Comparison of ENCODE assay signal across 9 cellular contexts in genomic region chr20:41078329-41078728, GRCh38. TPM values are rescaled to one million over a fixed set of nuclear protein-coding genes. Genes with fewer than 3 reads are reported as not detected.
DNase-seq lines count a peak whose midpoint lies in the region; ATAC-seq, FAIRE-seq and TF ChIP-seq lines count a peak whose summit lies in the region.
"Had no signal": no experiment of that assay in that cellular context is flagged by ENCODE, and none has a peak within 500 bp of the region (broad histone marks: within the 10 kb centered on the region; RNA-seq: fewer than 3 reads in every experiment).

No MANE protein-coding gene starts in this region.

- peaks cover 100% of the 10 kb centered on the region for H3K36me3 ChIP-seq in RWPE2 (ENCODE audit: low read depth)
- peaks cover 0 to 10% (median 0%) of the 10 kb centered on the region in 3 donors for H3K36me3 ChIP-seq in pancreas

- TF ChIP-seq CTCF in RWPE2 (IDR thresholded peaks at IDR 0.05; ENCODE audit: poor library complexity, severe bottlenecking) (peak; percentile 99), pancreas (IDR thresholded peaks at IDR 0.05) (peak in 1 of 4 donors; percentile 30)

- H3K27me3 ChIP-seq in RWPE2 (ENCODE audit: insufficient read depth, poor library complexity, severe bottlenecking) (no peaks in the 10 kb centered on the region), pancreas (no peaks in the 10 kb centered on the region)

- no peak for FAIRE-seq in pancreas (lab: Jason Lieb, UNC)

- no peaks in the 10 kb centered on the region for H3K9me3 Mint-ChIP-seq in activated naive CD8-positive, alpha-beta T cell (ENCODE audit: low read depth)
- H3K9me3 Mint-ChIP-seq in activated naive CD8-positive, alpha-beta T cell treated with anti-CD3 and anti-CD28 coated beads, Interleukin-2, amount 50 U/mL, for 24 hours: no peaks in the 10 kb centered on the region

- H3K4me3 ChIP-seq in RWPE2 (ENCODE audit: severe bottlenecking) (no peak overlapping the region), pancreas (no peak overlapping the region)

- DNase-seq in activated naive CD8-positive, alpha-beta T cell treated with anti-CD3 and anti-CD28 coated beads, Interleukin-2, amount 50 U/mL, for 24 hours: no peak
- DNase-seq in RWPE2 (ENCODE audit: low spot score) (no peak), fibroblast of gingiva (ENCODE audit: low read depth) (peak; percentile 47), pancreas (no peak)
- DNase-seq in activated CD4-positive, alpha-beta T cell treated with anti-CD3 and anti-CD28 coated beads, Interleukin-2, amount 50 U/mL, for 1 hour: no peak

- peaks cover 61% of the 10 kb centered on the region for H3K4me1 Mint-ChIP-seq in activated naive CD8-positive, alpha-beta T cell (ENCODE audit: low read depth)
- peaks cover 49% of the 10 kb centered on the region for H3K4me1 Mint-ChIP-seq in activated naive CD8-positive, alpha-beta T cell treated with anti-CD3 and anti-CD28 coated beads, Interleukin-2, amount 50 U/mL, for 24 hours

- H3K9me3 ChIP-seq in RWPE2 (ENCODE audit: severe bottlenecking): no peaks in the 10 kb centered on the region
- no peaks in the 10 kb centered on the region for H3K9me3 ChIP-seq in pancreas

- ATAC-seq in activated naive CD8-positive, alpha-beta T cell treated with anti-CD3 and anti-CD28 coated beads, Interleukin-2, amount 50 U/mL, for 24 hours: no peak
- ATAC-seq in RWPE2 (ENCODE audit: low read depth) (peak; percentile 75), pancreas (peak; percentile 82 to 94 (median 86)), GM21367 (IDR thresholded peaks at IDR 0.05; ENCODE audit: unreplicated experiment) (no peak), GM18909 (IDR thresholded peaks at IDR 0.05; ENCODE audit: poor library complexity, unreplicated experiment) (no peak)

- H3K4me1 ChIP-seq in RWPE2 (ENCODE audit: insufficient read depth, poor library complexity, severe bottlenecking) (peaks cover 38% of the 10 kb centered on the region), pancreas (peaks cover 0 to 13% (median 9%) of the 10 kb centered on the region in 3 donors)

- H3K27ac Mint-ChIP-seq in activated naive CD8-positive, alpha-beta T cell: peak overlapping the region; percentile 54
- no peak overlapping the region for H3K27ac Mint-ChIP-seq in activated naive CD8-positive, alpha-beta T cell treated with anti-CD3 and anti-CD28 coated beads, Interleukin-2, amount 50 U/mL, for 24 hours

- no peak overlapping the region for H3K4me3 Mint-ChIP-seq in activated naive CD8-positive, alpha-beta T cell
- H3K4me3 Mint-ChIP-seq in activated naive CD8-positive, alpha-beta T cell treated with anti-CD3 and anti-CD28 coated beads, Interleukin-2, amount 50 U/mL, for 24 hours: no peak overlapping the region

- H3K27ac ChIP-seq in RWPE2 (ENCODE audit: poor library complexity, severe bottlenecking): peak overlapping the region; percentile 71
- peak overlapping the region in 2 of 4 donors; percentile 38 to 42 for H3K27ac ChIP-seq in pancreas
- H3K27ac ChIP-seq: epithelial cell of prostate had no signal

- peaks cover 25% of the 10 kb centered on the region for H3K36me3 Mint-ChIP-seq in activated naive CD8-positive, alpha-beta T cell
- H3K36me3 Mint-ChIP-seq in activated naive CD8-positive, alpha-beta T cell treated with anti-CD3 and anti-CD28 coated beads, Interleukin-2, amount 50 U/mL, for 24 hours (ENCODE audit: low read depth): peaks cover 61% of the 10 kb centered on the region

- H3K27me3 Mint-ChIP-seq in activated naive CD8-positive, alpha-beta T cell: no peaks in the 10 kb centered on the region
- H3K27me3 Mint-ChIP-seq in activated naive CD8-positive, alpha-beta T cell treated with anti-CD3 and anti-CD28 coated beads, Interleukin-2, amount 50 U/mL, for 24 hours: no peaks in the 10 kb centered on the region

- intact Hi-C loops in pancreas (cut with DNase I): no loop called here

RNA-seq across cellular contexts. Expression of gene TOP1, which starts 49.7 kb away (rescaled TPM):
- total RNA-seq in pancreas: 10 to 100 TPM in 5 of 6 donors, 1 to 10 TPM in 1; 9.6 to 25.6 (median 17.0) TPM
- polyA plus RNA-seq in pancreas: 10 to 100 TPM in 1 of 2 donors, 1 to 10 TPM in 1; 10.0 to 16.2 TPM

RNA-seq across cellular contexts. Expression of gene PLCG1, which starts 59.0 kb away (rescaled TPM):
- 10 to 100 TPM in 5 of 6 donors, 1 to 10 TPM in 1; 9.9 to 38.9 (median 18.5) TPM for total RNA-seq in pancreas
- 10 to 100 TPM; 40.6 to 41.7 TPM for polyA plus RNA-seq in pancreas

Comparison
In these comparisons a context has a peak if more than half of its experiments do, and no peak if none do; other contexts are left out.
1. ATAC-seq: peak in RWPE2 (single experiment) and pancreas (4 of 4); none in activated naive CD8-positive, alpha-beta T cell treated with anti-CD3 and anti-CD28 coated beads, Interleukin-2, amount 50 U/mL, for 24 hours (single experiment), GM21367 (single experiment) and GM18909 (single experiment).